Comparison of ENCODE assay signal across 26 cellular contexts in genomic region chr12:5568325-5568981, GRCh38.
"Had no signal": no experiment of that assay in that cellular context is flagged by ENCODE, and none has a peak within 500 bp of the region (broad histone marks: within the 10 kb centered on the region; RNA-seq: fewer than 3 reads in every experiment).

No MANE protein-coding gene starts in this region.

- H3K4me3 ChIP-seq: body of pancreas, esophagus squamous epithelium, gastrocnemius medialis, pancreas, psoas muscle, tibial artery had no signal

- ATAC-seq: activated CD8-positive, alpha-beta memory T cell treated with anti-CD3 and anti-CD28 coated beads, Interleukin-2, amount 10 ng/mL, durations not matched to agents 7 days and 5 days; activated CD8-positive, alpha-beta T cell treated with anti-CD3 and anti-CD28 coated beads for 36 hours; activated naive CD8-positive, alpha-beta T cell treated with anti-CD3 and anti-CD28 coated beads, Interleukin-2, amount 50 U/mL, for 24 hours; body of pancreas; gastrocnemius medialis; left colon; pancreas; psoas muscle; right cardiac atrium; stimulated activated naive CD8-positive, alpha-beta T cell treated with anti-CD3 and anti-CD28 coated beads, Interleukin-15, Interleukin-2, amounts not matched to agents 100 U/mL and 50 U/mL, for 24 hours had no signal

- H3K4me3 Mint-ChIP-seq: activated CD4-positive, alpha-beta T cell treated with anti-CD3 and anti-CD28 coated beads, Interleukin-2, amount 10 ng/mL, durations not matched to agents 7 days and 5 days; activated CD8-positive, alpha-beta memory T cell treated with anti-CD3 and anti-CD28 coated beads, Interleukin-2, amount 10 ng/mL, durations not matched to agents 7 days and 5 days; activated CD8-positive, alpha-beta T cell treated with anti-CD3 and anti-CD28 coated beads for 36 hours; activated naive CD8-positive, alpha-beta T cell treated with anti-CD3 and anti-CD28 coated beads, Interleukin-2, amount 50 U/mL, for 24 hours; activated T-helper 1 cell treated with anti-CD3 and anti-CD28 coated beads, Interleukin-12 subunit alpha, Interleukin-12 subunit beta, Interleukin-2, Interleukin-4 antibody, amounts not matched to agents 30 ng/mL and 10 ng/mL and 1 ng/mL, durations not matched to agents 14 hours and 24 hours and 36 hours; memory B cell; nephron progenitor cell; T-helper 2 cell treated with Interferon-gamma antibody and Interleukin-4, amounts not matched to agents 5 μg/mL and 100 μg/mL, for 36 hours had no signal

- H3K4me1 Mint-ChIP-seq: activated CD4-positive, alpha-beta T cell treated with anti-CD3 and anti-CD28 coated beads, Interleukin-2, amount 10 ng/mL, durations not matched to agents 7 days and 5 days; activated CD8-positive, alpha-beta memory T cell treated with anti-CD3 and anti-CD28 coated beads, Interleukin-2, amount 10 ng/mL, durations not matched to agents 7 days and 5 days; activated naive CD8-positive, alpha-beta T cell treated with anti-CD3 and anti-CD28 coated beads, Interleukin-2, amount 50 U/mL, for 24 hours; memory B cell had no signal

- H3K36me3 Mint-ChIP-seq: activated CD8-positive, alpha-beta memory T cell treated with anti-CD3 and anti-CD28 coated beads, Interleukin-2, amount 10 ng/mL, durations not matched to agents 7 days and 5 days; memory B cell had no signal

- H3K4me1 ChIP-seq: body of pancreas, gastrocnemius medialis, pancreas, psoas muscle had no signal

- H3K27me3 Mint-ChIP-seq: activated CD4-positive, alpha-beta T cell treated with anti-CD3 and anti-CD28 coated beads, Interleukin-2, amount 10 ng/mL, durations not matched to agents 7 days and 5 days had no signal

- H3K27ac ChIP-seq: body of pancreas, esophagus squamous epithelium, gastrocnemius medialis, pancreas, psoas muscle, tibial artery, VCaP had no signal

- H3K27ac Mint-ChIP-seq: activated CD4-positive, alpha-beta T cell treated with anti-CD3 and anti-CD28 coated beads, Interleukin-2, amount 10 ng/mL, durations not matched to agents 7 days and 5 days; activated CD8-positive, alpha-beta memory T cell treated with anti-CD3 and anti-CD28 coated beads, Interleukin-2, amount 10 ng/mL, durations not matched to agents 7 days and 5 days; activated CD8-positive, alpha-beta T cell treated with anti-CD3 and anti-CD28 coated beads for 36 hours; activated naive CD8-positive, alpha-beta T cell treated with anti-CD3 and anti-CD28 coated beads, Interleukin-2, amount 50 U/mL, for 24 hours; activated T-helper 1 cell treated with anti-CD3 and anti-CD28 coated beads, Interleukin-12 subunit alpha, Interleukin-12 subunit beta, Interleukin-2, Interleukin-4 antibody, amounts not matched to agents 30 ng/mL and 10 ng/mL and 1 ng/mL, durations not matched to agents 14 hours and 24 hours and 36 hours; memory B cell; nephron progenitor cell; T-helper 2 cell treated with Interferon-gamma antibody and Interleukin-4, amounts not matched to agents 5 μg/mL and 100 μg/mL, for 36 hours had no signal

- DNase-seq: activated CD4-positive, alpha-beta T cell treated with anti-CD3 and anti-CD28 coated beads, Interleukin-2, amount 10 ng/mL, durations not matched to agents 7 days and 5 days; activated CD4-positive, CD25-positive, alpha-beta regulatory T cell treated with anti-CD3 and anti-CD28 coated beads, Interleukin-2, amount 50 U/mL, for 72 hours; activated CD8-positive, alpha-beta memory T cell treated with anti-CD3 and anti-CD28 coated beads, Interleukin-2, amount 10 ng/mL, durations not matched to agents 7 days and 5 days; activated CD8-positive, alpha-beta T cell treated with anti-CD3 and anti-CD28 coated beads for 36 hours; activated gamma-delta T cell; activated naive CD4-positive, alpha-beta T cell treated with anti-CD3 and anti-CD28 coated beads, Interleukin-2, amount 50 U/mL, for 16 hours; activated naive CD8-positive, alpha-beta T cell treated with anti-CD3 and anti-CD28 coated beads, Interleukin-2, amount 50 U/mL, for 24 hours; body of pancreas; effector CD4-positive, alpha-beta T cell; esophagus squamous epithelium; gastrocnemius medialis; hypothalamus; left colon; nephron progenitor cell; pancreas; psoas muscle; right cardiac atrium; stimulated activated CD4-positive, alpha-beta T cell treated with anti-CD3 and anti-CD28 coated beads, Interleukin-4, amount 100 ng/mL, for 24 hours; stimulated activated naive CD8-positive, alpha-beta T cell treated with anti-CD3 and anti-CD28 coated beads, Interleukin-15, Interleukin-2, amounts not matched to agents 100 U/mL and 50 U/mL, for 24 hours; substantia nigra; tibial artery had no signal

- FAIRE-seq: islet of Langerhans, pancreas had no signal

- H3K9me3 Mint-ChIP-seq: activated CD4-positive, alpha-beta T cell treated with anti-CD3 and anti-CD28 coated beads, Interleukin-2, amount 10 ng/mL, durations not matched to agents 7 days and 5 days; activated CD8-positive, alpha-beta T cell treated with anti-CD3 and anti-CD28 coated beads for 36 hours; activated naive CD8-positive, alpha-beta T cell treated with anti-CD3 and anti-CD28 coated beads, Interleukin-2, amount 50 U/mL, for 24 hours; activated T-helper 1 cell treated with anti-CD3 and anti-CD28 coated beads, Interleukin-12 subunit alpha, Interleukin-12 subunit beta, Interleukin-2, Interleukin-4 antibody, amounts not matched to agents 30 ng/mL and 10 ng/mL and 1 ng/mL, durations not matched to agents 14 hours and 24 hours and 36 hours; memory B cell; nephron progenitor cell; T-helper 2 cell treated with Interferon-gamma antibody and Interleukin-4, amounts not matched to agents 5 μg/mL and 100 μg/mL, for 36 hours had no signal

- H3K9me3 ChIP-seq: body of pancreas, esophagus squamous epithelium, gastrocnemius medialis, pancreas, psoas muscle, tibial artery had no signal
